Comparison of ENCODE assay signal across 9 cellular contexts in genomic region chr10:53260213-53260612, GRCh38.
"Had no signal": no experiment of that assay in that cellular context is flagged by ENCODE, and none has a peak within 500 bp of the region (broad histone marks: within the 10 kb centered on the region; RNA-seq: fewer than 3 reads in every experiment).

No MANE protein-coding gene starts in this region.

- H3K9me3 ChIP-seq: HAP-1 had no signal

- H3K27ac ChIP-seq: GM23248 had no signal

- H3K36me3 ChIP-seq: HAP-1 had no signal

- H3K4me2 ChIP-seq: GM23338 had no signal

- H3K4me3 ChIP-seq: GM23248, GM23338, HAP-1 had no signal

- ATAC-seq: GM23338, HCT116 had no signal

- H2AFZ ChIP-seq: GM23248, GM23338 had no signal

- H3K9ac ChIP-seq: GM23248 had no signal

- DNase-seq: GM23248, GOT3, H7, H9, HCEC 1CT, HFFc6 had no signal
